ENCODE assay signal across 31 cellular contexts in the genomic region with DNA sequence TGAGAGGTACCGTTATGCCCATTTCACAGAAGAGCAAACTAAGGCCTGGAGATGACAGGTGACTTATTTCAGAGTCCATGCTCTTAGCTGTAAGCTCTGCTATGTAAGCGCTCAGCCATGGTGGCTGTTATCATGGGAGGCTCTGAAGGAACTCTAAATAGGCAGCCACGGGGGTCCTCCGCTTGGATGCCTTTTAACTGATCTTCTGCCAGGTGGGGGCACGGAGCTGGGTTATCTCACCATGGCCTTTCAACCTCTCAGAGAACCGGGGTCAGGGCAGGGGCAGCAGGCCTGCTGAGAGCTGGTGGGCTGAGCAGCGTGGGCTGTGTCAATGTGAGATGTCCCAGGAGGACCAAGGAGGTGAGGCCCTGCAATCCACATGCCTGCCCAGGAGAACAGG.
"Had no signal": no experiment of that assay in that cellular context is flagged by ENCODE, and none has a peak within 500 bp of the region (broad histone marks: within the 10 kb centered on the region; RNA-seq: fewer than 3 reads in every experiment).

No MANE protein-coding gene starts in this region.

- H3K27me3 ChIP-seq: ovary, thyroid gland, tibial nerve, upper lobe of left lung, vagina had no signal

- H3K36me3 Mint-ChIP-seq: naive thymus-derived CD8-positive, alpha-beta T cell; natural killer cell treated with Interleukin-12 subunit alpha and Interleukin-12 subunit beta and Interleukin-15 and Interleukin-18, amount 100 ng/mL, for 72 hours; stimulated activated naive B cell treated with anti-CD40 and anti-IgM and Interleukin-4, amounts not matched to agents 10 μg/mL and 1 μg/mL and 100 μg/mL, for 72 hours had no signal

- H3K4me2 ChIP-seq: smooth muscle cell had no signal

- DNase-seq: naive thymus-derived CD8-positive, alpha-beta T cell; nephron progenitor cell; occipital lobe; ovary; posterior cingulate gyrus; psoas muscle; right cardiac atrium; spleen; stimulated activated CD4-positive, alpha-beta T cell treated with anti-CD3 and anti-CD28 coated beads, Interleukin-12 subunit alpha, Interleukin-12 subunit beta, amount 100 ng/mL, for 4 hours; stimulated activated CD4-positive, alpha-beta T cell treated with anti-CD3 and anti-CD28 coated beads, Interleukin-1b, Interleukin-23, amount 100 ng/mL, for 48 hours; stimulated activated CD4-positive, alpha-beta T cell treated with anti-CD3 and anti-CD28 coated beads, Interleukin-4, amount 100 ng/mL, for 1 hour; stimulated activated CD4-positive, alpha-beta T cell treated with anti-CD3 and anti-CD28 coated beads, Interleukin-4, amount 100 ng/mL, for 4 hours; stimulated activated CD8-positive, alpha-beta memory T cell treated with anti-CD3 and anti-CD28 coated beads, Interleukin-4, amount 100 ng/mL, for 48 hours; stimulated activated naive B cell treated with anti-CD40 and anti-IgM and Interleukin-4, amounts not matched to agents 10 μg/mL and 1 μg/mL and 100 μg/mL, for 72 hours; stimulated activated naive CD4-positive, alpha-beta T cell treated with Interleukin-2 at 50 U/mL for 16 hours; stomach; thyroid gland; trophoblast cell; upper lobe of left lung had no signal

- H3K79me2 ChIP-seq: parathyroid adenoma had no signal

- H3K9me3 Mint-ChIP-seq: naive thymus-derived CD8-positive, alpha-beta T cell; natural killer cell treated with Interleukin-12 subunit alpha and Interleukin-12 subunit beta and Interleukin-15 and Interleukin-18, amount 100 ng/mL, for 72 hours; neural crest cell; stimulated activated naive CD8-positive, alpha-beta T cell treated with anti-CD3 and anti-CD28 coated beads, Interleukin-15, Interleukin-2, amounts not matched to agents 100 ng/mL and 50 ng/mL, for 24 hours had no signal

- H3K4me1 Mint-ChIP-seq: naive thymus-derived CD8-positive, alpha-beta T cell; neural crest cell; stimulated activated naive B cell treated with anti-CD40 and anti-IgM and Interleukin-4, amounts not matched to agents 10 μg/mL and 1 μg/mL and 100 μg/mL, for 72 hours had no signal

- ATAC-seq: naive thymus-derived CD8-positive, alpha-beta T cell; natural killer cell treated with Interleukin-12 subunit alpha and Interleukin-12 subunit beta and Interleukin-15 and Interleukin-18, amount 100 ng/mL, for 72 hours; psoas muscle; right cardiac atrium; sciatic nerve; stimulated activated naive B cell treated with anti-CD40 and anti-IgM and Interleukin-4, amounts not matched to agents 10 μg/mL and 1 μg/mL and 100 μg/mL, for 72 hours had no signal

- H3K9ac ChIP-seq: parathyroid adenoma had no signal

- H3K4me3 ChIP-seq: ovary, psoas muscle, skin epidermis, smooth muscle cell, spleen, stomach, thoracic aorta, thyroid gland, tibial nerve, upper lobe of left lung, vagina had no signal

- H3K4me3 Mint-ChIP-seq: naive thymus-derived CD8-positive, alpha-beta T cell; natural killer cell treated with Interleukin-12 subunit alpha and Interleukin-12 subunit beta and Interleukin-15 and Interleukin-18, amount 100 ng/mL, for 72 hours; nephron progenitor cell; neural crest cell; stimulated activated naive B cell treated with anti-CD40 and anti-IgM and Interleukin-4, amounts not matched to agents 10 μg/mL and 1 μg/mL and 100 μg/mL, for 72 hours; stimulated activated naive CD8-positive, alpha-beta T cell treated with anti-CD3 and anti-CD28 coated beads, Interleukin-15, Interleukin-2, amounts not matched to agents 100 ng/mL and 50 ng/mL, for 24 hours had no signal

- H3K27ac ChIP-seq: ovary, parathyroid adenoma, psoas muscle, skin epidermis, spleen, stomach, thoracic aorta, thyroid gland, tibial nerve, upper lobe of left lung, vagina had no signal

- FAIRE-seq: urothelium cell line had no signal

- H3K9me3 ChIP-seq: ovary, psoas muscle, spleen, stomach, thoracic aorta, thyroid gland, tibial nerve, upper lobe of left lung, vagina had no signal

- H2AFZ ChIP-seq: parathyroid adenoma had no signal

- H3K4me1 ChIP-seq: parathyroid adenoma, psoas muscle, spleen, stomach, thyroid gland, tibial nerve, upper lobe of left lung, vagina had no signal

- H3K27ac Mint-ChIP-seq: naive thymus-derived CD8-positive, alpha-beta T cell; natural killer cell treated with Interleukin-12 subunit alpha and Interleukin-12 subunit beta and Interleukin-15 and Interleukin-18, amount 100 ng/mL, for 72 hours; nephron progenitor cell; progenitor cell of endocrine pancreas; stimulated activated naive B cell treated with anti-CD40 and anti-IgM and Interleukin-4, amounts not matched to agents 10 μg/mL and 1 μg/mL and 100 μg/mL, for 72 hours; stimulated activated naive CD8-positive, alpha-beta T cell treated with anti-CD3 and anti-CD28 coated beads, Interleukin-15, Interleukin-2, amounts not matched to agents 100 ng/mL and 50 ng/mL, for 24 hours had no signal

- H3K36me3 ChIP-seq: ovary, spleen, stomach, thoracic aorta, thyroid gland, tibial nerve, upper lobe of left lung, vagina had no signal
